1 cellular context compared by ENCODE assay signal in the genomic region with DNA sequence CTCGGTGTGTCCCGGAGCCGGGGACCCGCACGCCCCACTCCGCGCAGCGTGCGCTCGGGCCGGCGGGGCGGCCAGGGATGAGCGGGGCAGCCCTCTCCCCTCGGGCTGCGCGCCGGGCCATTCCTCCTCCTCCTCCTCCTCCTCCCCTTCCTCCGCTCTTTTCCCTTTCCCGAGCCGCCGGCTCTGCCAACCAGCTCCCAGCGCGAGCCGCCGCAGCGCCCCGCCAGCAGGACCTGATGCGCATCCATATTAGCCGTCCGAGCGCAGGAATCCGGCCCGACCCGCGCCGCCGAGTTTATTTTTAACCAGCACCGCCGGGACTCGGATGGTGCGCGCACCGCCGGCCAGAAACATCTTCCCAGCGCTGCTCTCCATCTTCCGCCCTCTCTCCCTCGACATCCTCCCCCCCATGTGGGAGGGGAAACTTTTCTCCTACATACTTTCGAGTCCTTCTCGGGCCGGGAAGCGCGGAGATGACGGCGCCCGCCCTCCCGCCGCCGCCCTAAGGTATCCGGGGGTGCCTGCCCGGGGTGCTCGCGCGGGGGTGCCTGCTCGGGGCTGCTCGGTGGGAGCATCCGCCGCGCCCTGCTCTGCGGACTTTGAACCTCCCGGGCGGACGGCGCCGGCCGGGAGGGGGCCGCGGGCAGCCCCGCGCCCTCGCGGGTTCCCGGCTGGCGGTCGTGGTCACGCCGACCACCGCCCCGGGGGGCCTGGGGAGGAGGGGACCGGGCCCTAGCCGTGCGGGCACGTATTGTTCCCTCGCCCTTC.
TF ChIP-seq lines count a peak whose summit lies in the region.

No MANE protein-coding gene starts in this region.

TF ChIP-seq in HepG2, 621 proteins besides CTCF, POLR2A, EP300 and RAD21 (continued from another document and continues in another):
- TF ChIP-seq, protein P1, sequence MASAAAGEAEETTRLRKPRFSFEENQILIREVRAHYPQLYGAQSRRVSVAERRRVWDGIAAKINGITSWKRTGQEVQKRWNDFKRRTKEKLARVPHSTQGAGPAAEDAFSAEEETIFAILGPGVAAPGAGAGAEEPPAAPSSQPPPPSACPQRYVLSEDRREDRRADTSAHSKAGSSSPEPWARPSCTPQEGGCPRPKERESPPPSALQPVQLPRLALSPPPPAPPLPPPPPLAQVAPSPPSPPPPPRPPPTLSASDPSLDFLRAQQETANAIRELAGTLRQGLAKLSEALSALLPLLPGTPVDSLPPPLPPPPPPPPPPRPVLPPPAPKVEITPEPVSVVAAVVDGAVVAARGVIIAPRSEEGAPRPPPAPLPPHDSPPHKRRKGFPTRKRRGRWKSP (CRISPR knock-in tag; IDR thresholded peaks at IDR 0.05), result peak; percentile 70; the same call in 1 of the 2 replicates
- TF ChIP-seq WIZ (CRISPR knock-in tag; IDR thresholded peaks at IDR 0.05), result no peak
- no peak for TF ChIP-seq ONECUT2 (CRISPR knock-in tag; IDR thresholded peaks at IDR 0.05)
- no peak for TF ChIP-seq ELF1 (CRISPR knock-in tag; IDR thresholded peaks at IDR 0.05)
- 0 out of 2 replicates have a peak, but pooled peaks have one; percentile 8 for TF ChIP-seq ZNF124 (CRISPR knock-in tag; IDR thresholded peaks at IDR 0.05)
- TF ChIP-seq ZNF883 (CRISPR knock-in tag; IDR thresholded peaks at IDR 0.05; ENCODE audit: not compliant biosample characterization), result no peak
- TF ChIP-seq, protein P2, sequence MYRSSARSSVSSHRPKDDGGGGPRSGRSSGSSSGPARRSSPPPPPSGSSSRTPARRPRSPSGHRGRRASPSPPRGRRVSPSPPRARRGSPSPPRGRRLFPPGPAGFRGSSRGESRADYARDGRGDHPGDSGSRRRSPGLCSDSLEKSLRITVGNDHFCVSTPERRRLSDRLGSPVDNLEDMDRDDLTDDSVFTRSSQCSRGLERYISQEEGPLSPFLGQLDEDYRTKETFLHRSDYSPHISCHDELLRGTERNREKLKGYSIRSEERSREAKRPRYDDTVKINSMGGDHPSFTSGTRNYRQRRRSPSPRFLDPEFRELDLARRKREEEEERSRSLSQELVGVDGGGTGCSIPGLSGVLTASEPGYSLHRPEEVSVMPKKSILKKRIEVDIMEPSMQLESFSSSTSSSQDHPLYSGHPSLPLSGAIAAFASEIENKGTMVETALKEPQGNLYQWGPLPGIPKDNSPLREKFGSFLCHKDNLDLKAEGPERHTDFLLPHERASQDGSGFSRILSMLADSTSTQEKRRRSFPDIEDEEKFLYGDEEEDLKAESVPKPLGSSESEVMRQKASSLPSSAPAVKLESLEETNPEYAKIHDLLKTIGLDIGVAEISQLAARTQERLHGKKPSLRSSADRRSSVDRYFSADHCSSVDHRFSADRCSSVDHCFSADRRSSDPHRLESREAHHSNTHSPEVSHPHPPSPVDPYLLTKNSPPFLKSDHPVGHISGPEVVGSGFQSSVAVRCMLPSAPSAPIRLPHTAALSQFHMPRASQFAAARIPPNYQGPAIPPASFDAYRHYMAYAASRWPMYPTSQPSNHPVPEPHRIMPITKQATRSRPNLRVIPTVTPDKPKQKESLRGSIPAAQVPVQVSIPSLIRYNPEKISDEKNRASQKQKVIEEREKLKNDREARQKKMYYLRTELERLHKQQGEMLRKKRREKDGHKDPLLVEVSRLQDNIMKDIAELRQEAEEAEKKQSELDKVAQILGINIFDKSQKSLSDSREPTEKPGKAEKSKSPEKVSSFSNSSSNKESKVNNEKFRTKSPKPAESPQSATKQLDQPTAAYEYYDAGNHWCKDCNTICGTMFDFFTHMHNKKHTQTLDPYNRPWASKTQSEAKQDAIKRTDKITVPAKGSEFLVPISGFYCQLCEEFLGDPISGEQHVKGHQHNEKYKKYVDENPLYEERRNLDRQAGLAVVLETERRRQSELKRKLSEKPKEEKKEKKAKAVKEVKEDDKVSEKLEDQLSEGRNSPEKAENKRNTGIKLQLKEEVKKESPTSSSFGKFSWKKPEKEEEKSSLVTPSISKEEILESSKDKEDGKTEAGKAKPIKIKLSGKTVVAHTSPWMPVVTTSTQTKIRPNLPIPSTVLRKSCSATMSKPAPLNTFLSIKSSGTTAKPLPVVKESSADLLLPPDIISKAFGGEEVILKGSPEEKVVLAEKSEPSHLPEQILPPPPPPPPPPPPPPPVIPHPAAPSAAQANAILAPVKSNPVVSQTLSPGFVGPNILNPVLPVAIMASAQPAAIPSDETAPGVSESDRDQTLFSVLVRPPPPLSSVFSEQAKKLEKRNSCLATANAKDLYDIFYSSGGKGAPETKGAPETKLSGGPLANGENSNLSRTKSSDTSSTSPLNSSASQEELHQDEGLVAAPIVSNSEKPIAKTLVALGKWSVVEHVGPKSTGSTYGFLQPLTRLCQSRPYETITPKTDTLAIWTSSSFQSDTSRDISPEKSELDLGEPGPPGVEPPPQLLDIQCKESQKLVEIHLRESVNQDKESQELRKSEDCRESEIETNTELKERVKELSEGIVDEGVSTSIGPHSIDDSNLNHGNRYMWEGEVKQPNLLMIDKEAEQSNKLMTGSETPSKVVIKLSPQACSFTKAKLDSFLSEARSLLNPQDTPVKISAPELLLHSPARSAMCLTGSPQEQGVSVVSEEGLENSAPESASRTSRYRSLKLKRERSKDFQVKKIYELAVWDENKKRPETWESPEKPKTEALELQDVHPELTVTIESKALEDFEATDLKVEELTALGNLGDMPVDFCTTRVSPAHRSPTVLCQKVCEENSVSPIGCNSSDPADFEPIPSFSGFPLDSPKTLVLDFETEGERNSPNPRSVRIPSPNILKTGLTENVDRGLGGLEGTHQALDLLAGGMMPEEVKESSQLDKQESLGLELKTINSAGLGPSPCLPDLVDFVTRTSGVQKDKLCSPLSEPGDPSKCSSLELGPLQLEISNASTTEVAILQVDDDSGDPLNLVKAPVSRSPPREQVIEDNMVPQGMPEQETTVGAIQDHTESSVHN (CRISPR knock-in tag; IDR thresholded peaks at IDR 0.05), result no peak
- TF ChIP-seq, protein P3, sequence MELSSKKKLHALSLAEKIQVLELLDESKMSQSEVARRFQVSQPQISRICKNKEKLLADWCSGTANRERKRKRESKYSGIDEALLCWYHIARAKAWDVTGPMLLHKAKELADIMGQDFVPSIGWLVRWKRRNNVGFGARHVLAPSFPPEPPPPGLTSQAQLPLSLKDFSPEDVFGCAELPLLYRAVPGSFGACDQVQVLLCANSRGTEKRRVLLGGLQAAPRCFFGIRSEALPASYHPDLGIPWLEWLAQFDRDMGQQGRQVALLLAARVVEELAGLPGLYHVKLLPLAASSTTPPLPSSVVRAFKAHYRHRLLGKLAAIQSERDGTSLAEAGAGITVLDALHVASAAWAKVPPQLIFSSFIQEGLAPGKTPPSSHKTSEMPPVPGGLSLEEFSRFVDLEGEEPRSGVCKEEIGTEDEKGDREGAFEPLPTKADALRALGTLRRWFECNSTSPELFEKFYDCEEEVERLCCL (CRISPR knock-in tag; IDR thresholded peaks at IDR 0.05; ENCODE audit: borderline replicate concordance), result no peak
- no peak for TF ChIP-seq ATF7 (IDR thresholded peaks at IDR 0.05)
- no peak for TF ChIP-seq ATF7 (CRISPR knock-in tag; IDR thresholded peaks at IDR 0.05)
- peak; percentile 13; the same call in 1 of the 2 replicates for TF ChIP-seq KAT7 (CRISPR knock-in tag; IDR thresholded peaks at IDR 0.05; ENCODE audit: borderline replicate concordance)
- TF ChIP-seq SOX5 (CRISPR knock-in tag; IDR thresholded peaks at IDR 0.05; ENCODE audit: borderline replicate concordance), result 0 out of 2 replicates have a peak, but pooled peaks have one; percentile 17
- no peak for TF ChIP-seq SIN3B (IDR thresholded peaks at IDR 0.05; ENCODE audit: low read length)
- no peak for TF ChIP-seq ZNF672 (CRISPR knock-in tag; IDR thresholded peaks at IDR 0.05)
- TF ChIP-seq, protein P4, sequence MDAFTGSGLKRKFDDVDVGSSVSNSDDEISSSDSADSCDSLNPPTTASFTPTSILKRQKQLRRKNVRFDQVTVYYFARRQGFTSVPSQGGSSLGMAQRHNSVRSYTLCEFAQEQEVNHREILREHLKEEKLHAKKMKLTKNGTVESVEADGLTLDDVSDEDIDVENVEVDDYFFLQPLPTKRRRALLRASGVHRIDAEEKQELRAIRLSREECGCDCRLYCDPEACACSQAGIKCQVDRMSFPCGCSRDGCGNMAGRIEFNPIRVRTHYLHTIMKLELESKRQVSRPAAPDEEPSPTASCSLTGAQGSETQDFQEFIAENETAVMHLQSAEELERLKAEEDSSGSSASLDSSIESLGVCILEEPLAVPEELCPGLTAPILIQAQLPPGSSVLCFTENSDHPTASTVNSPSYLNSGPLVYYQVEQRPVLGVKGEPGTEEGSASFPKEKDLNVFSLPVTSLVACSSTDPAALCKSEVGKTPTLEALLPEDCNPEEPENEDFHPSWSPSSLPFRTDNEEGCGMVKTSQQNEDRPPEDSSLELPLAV (CRISPR knock-in tag; conservative IDR thresholded peaks at IDR 0.05; ENCODE audit: low read depth), result no peak
- TF ChIP-seq ZNF543 (CRISPR knock-in tag; IDR thresholded peaks at IDR 0.05), result no peak; the same call in 1 of the 2 replicates
- no peak for TF ChIP-seq ZNF564 (CRISPR knock-in tag; IDR thresholded peaks at IDR 0.05)
- peak in 1 of 2 experiments; percentile 60; a peak in 2 of 4 replicates for TF ChIP-seq KLF16 (CRISPR knock-in tag; IDR thresholded peaks at IDR 0.05)
- TF ChIP-seq, protein P5, sequence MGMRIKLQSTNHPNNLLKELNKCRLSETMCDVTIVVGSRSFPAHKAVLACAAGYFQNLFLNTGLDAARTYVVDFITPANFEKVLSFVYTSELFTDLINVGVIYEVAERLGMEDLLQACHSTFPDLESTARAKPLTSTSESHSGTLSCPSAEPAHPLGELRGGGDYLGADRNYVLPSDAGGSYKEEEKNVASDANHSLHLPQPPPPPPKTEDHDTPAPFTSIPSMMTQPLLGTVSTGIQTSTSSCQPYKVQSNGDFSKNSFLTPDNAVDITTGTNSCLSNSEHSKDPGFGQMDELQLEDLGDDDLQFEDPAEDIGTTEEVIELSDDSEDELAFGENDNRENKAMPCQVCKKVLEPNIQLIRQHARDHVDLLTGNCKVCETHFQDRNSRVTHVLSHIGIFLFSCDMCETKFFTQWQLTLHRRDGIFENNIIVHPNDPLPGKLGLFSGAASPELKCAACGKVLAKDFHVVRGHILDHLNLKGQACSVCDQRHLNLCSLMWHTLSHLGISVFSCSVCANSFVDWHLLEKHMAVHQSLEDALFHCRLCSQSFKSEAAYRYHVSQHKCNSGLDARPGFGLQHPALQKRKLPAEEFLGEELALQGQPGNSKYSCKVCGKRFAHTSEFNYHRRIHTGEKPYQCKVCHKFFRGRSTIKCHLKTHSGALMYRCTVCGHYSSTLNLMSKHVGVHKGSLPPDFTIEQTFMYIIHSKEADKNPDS (CRISPR knock-in tag; IDR thresholded peaks at IDR 0.05), result no peak
- no peak; the same call in 1 of the 2 replicates for TF ChIP-seq MEIS1 (CRISPR knock-in tag; IDR thresholded peaks at IDR 0.05; ENCODE audit: borderline replicate concordance)
- no peak for TF ChIP-seq PTBP1 (IDR thresholded peaks at IDR 0.05; ENCODE audit: low read depth, low read length, poor library complexity, severe bottlenecking)
- no peak for TF ChIP-seq SRSF4 (IDR thresholded peaks at IDR 0.05; ENCODE audit: low read depth, low read length, poor library complexity, severe bottlenecking)
- TF ChIP-seq, protein P6, sequence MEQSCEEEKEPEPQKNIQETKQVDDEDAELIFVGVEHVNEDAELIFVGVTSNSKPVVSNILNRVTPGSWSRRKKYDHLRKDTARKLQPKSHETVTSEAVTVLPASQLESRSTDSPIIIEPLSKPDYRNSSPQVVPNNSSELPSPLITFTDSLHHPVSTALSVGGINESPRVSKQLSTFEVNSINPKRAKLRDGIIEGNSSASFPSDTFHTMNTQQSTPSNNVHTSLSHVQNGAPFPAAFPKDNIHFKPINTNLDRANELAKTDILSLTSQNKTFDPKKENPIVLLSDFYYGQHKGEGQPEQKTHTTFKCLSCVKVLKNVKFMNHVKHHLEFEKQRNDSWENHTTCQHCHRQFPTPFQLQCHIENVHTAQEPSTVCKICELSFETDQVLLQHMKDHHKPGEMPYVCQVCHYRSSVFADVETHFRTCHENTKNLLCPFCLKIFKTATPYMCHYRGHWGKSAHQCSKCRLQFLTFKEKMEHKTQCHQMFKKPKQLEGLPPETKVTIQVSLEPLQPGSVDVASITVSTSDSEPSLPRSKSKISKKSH (CRISPR knock-in tag; IDR thresholded peaks at IDR 0.05; ENCODE audit: borderline replicate concordance), result no peak
- TF ChIP-seq HDAC2 (CRISPR knock-in tag; IDR thresholded peaks at IDR 0.05), result peak; percentile 9
- no peak for TF ChIP-seq HHEX (CRISPR knock-in tag; IDR thresholded peaks at IDR 0.05)
- TF ChIP-seq, protein P7, sequence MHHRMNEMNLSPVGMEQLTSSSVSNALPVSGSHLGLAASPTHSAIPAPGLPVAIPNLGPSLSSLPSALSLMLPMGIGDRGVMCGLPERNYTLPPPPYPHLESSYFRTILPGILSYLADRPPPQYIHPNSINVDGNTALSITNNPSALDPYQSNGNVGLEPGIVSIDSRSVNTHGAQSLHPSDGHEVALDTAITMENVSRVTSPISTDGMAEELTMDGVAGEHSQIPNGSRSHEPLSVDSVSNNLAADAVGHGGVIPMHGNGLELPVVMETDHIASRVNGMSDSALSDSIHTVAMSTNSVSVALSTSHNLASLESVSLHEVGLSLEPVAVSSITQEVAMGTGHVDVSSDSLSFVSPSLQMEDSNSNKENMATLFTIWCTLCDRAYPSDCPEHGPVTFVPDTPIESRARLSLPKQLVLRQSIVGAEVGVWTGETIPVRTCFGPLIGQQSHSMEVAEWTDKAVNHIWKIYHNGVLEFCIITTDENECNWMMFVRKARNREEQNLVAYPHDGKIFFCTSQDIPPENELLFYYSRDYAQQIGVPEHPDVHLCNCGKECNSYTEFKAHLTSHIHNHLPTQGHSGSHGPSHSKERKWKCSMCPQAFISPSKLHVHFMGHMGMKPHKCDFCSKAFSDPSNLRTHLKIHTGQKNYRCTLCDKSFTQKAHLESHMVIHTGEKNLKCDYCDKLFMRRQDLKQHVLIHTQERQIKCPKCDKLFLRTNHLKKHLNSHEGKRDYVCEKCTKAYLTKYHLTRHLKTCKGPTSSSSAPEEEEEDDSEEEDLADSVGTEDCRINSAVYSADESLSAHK (CRISPR knock-in tag; IDR thresholded peaks at IDR 0.05; ENCODE audit: borderline replicate concordance), result no peak
- no peak for TF ChIP-seq CBX2 (IDR thresholded peaks at IDR 0.05; ENCODE audit: low read depth, low read length)
- TF ChIP-seq CBX2 (CRISPR knock-in tag; IDR thresholded peaks at IDR 0.05; ENCODE audit: low read depth), result no peak
- TF ChIP-seq ZNF446 (CRISPR knock-in tag; IDR thresholded peaks at IDR 0.05), result no peak; the same call in 1 of the 2 replicates
- TF ChIP-seq, protein P8, sequence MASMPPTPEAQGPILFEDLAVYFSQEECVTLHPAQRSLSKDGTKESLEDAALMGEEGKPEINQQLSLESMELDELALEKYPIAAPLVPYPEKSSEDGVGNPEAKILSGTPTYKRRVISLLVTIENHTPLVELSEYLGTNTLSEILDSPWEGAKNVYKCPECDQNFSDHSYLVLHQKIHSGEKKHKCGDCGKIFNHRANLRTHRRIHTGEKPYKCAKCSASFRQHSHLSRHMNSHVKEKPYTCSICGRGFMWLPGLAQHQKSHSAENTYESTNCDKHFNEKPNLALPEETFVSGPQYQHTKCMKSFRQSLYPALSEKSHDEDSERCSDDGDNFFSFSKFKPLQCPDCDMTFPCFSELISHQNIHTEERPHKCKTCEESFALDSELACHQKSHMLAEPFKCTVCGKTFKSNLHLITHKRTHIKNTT (CRISPR knock-in tag; IDR thresholded peaks at IDR 0.05), result no peak
- TF ChIP-seq ZNF891 (CRISPR knock-in tag; IDR thresholded peaks at IDR 0.05), result peak; percentile 67
- TF ChIP-seq SIX4 (CRISPR knock-in tag; IDR thresholded peaks at IDR 0.05), result no peak
- TF ChIP-seq ZNF660 (CRISPR knock-in tag; IDR thresholded peaks at IDR 0.05; ENCODE audit: borderline replicate concordance, low read depth), result no peak
- TF ChIP-seq NCOR1 (IDR thresholded peaks at IDR 0.05; ENCODE audit: borderline replicate concordance, low read length), result no peak
